Comparison of ENCODE assay signal across 1 cellular context in genomic region chr10:71821909-71822763, GRCh38.
TF ChIP-seq lines count a peak whose summit lies in the region.

No MANE protein-coding gene starts in this region.

TF ChIP-seq in IMR-90, 13 proteins besides CTCF, POLR2A, EP300 and RAD21 (continued from another document):
- TF ChIP-seq, protein P1, sequence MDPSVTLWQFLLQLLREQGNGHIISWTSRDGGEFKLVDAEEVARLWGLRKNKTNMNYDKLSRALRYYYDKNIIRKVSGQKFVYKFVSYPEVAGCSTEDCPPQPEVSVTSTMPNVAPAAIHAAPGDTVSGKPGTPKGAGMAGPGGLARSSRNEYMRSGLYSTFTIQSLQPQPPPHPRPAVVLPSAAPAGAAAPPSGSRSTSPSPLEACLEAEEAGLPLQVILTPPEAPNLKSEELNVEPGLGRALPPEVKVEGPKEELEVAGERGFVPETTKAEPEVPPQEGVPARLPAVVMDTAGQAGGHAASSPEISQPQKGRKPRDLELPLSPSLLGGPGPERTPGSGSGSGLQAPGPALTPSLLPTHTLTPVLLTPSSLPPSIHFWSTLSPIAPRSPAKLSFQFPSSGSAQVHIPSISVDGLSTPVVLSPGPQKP (IDR thresholded peaks at IDR 0.05; ENCODE audit: borderline replicate concordance, low read depth, low read length) = no peak
- TF ChIP-seq, protein P2, sequence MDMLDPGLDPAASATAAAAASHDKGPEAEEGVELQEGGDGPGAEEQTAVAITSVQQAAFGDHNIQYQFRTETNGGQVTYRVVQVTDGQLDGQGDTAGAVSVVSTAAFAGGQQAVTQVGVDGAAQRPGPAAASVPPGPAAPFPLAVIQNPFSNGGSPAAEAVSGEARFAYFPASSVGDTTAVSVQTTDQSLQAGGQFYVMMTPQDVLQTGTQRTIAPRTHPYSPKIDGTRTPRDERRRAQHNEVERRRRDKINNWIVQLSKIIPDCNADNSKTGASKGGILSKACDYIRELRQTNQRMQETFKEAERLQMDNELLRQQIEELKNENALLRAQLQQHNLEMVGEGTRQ (IDR thresholded peaks at IDR 0.05; ENCODE audit: low read depth, low read length) = no peak
- TF ChIP-seq NFE2L2 (IDR thresholded peaks at IDR 0.05; ENCODE audit: low read depth, low read length) = no peak
